Comparison of ENCODE assay signal across 19 cellular contexts in the genomic region with DNA sequence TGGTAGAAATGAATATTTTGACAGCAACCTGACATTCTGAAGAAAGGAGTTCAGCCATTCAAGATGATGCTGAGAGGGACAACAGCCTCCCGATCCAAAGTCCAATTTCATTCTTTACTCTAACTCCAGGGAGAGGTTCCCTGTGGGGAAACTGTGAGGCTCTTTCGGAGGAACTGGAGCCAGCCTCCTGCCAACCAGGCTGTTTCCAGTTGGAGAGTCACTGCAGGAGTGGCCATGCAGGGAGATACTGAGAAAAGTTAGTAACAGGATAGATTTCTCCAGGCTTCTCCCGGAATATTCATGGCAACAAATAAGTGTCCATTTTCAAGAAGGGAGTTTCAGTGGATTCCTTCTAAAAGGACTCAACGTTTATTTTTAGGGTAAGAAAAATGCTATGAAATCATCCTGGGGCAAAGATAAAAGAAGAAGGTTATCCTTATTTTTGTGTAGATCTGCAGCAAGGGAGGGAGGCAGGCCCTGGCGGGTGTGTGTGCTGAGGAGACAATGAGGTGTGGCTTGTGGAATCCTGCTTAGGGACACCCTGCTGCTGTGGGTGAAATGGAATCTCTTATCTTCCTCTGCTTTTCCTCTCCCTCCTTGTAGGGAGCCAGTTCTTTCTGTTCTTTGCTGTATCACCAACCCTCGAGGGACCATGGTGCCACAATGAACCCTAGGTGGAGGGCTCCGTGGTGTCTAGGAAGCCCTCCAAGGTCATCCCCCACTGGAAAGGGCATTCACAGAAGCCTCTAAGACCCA. TPM values are rescaled to one million over a fixed set of nuclear protein-coding genes. Genes with fewer than 3 reads are reported as not detected.
DNase-seq lines count a peak whose midpoint lies in the region; ATAC-seq and TF ChIP-seq lines count a peak whose summit lies in the region.
"Had no signal": no experiment of that assay in that cellular context is flagged by ENCODE, and none has a peak within 500 bp of the region (broad histone marks: within the 10 kb centered on the region; RNA-seq: fewer than 3 reads in every experiment).

No MANE protein-coding gene starts in this region.

- H3K36me3 ChIP-seq in GM23338 (ENCODE audit: insufficient read depth) (no peaks in the 10 kb centered on the region), Karpas-422 (ENCODE audit: insufficient read depth, low read length) (0 out of 2 replicates have a peak, but pooled peaks cover 4% of the 10 kb centered on the region)
- H3K36me3 ChIP-seq: BE2C, MG63 had no signal

- H3K4me1 ChIP-seq in GM23338 (ENCODE audit: insufficient read depth) = peaks cover 16% of the 10 kb centered on the region
- H3K4me1 ChIP-seq in Karpas-422 (ENCODE audit: low read length) = peaks cover 64% of the 10 kb centered on the region
- H3K4me1 ChIP-seq: BE2C had no signal

- peaks cover 2% of the 10 kb centered on the region for H3K27me3 Mint-ChIP-seq in GM23338 (ENCODE audit: insufficient read depth, low read depth, poor library complexity)
- H3K27me3 Mint-ChIP-seq in type B pancreatic cell = peaks cover 28% of the 10 kb centered on the region
- H3K27me3 Mint-ChIP-seq in activated CD4-positive, alpha-beta T cell treated with anti-CD3 and anti-CD28 coated beads for 36 hours = peaks cover 8% of the 10 kb centered on the region

- H3K4me1 Mint-ChIP-seq in GM23338 (peaks cover 34% of the 10 kb centered on the region), type B pancreatic cell (ENCODE audit: unreplicated experiment) (no peaks in the 10 kb centered on the region)
- H3K4me1 Mint-ChIP-seq in activated CD4-positive, alpha-beta T cell treated with anti-CD3 and anti-CD28 coated beads for 36 hours = no peaks in the 10 kb centered on the region
- H3K4me1 Mint-ChIP-seq: CD4-positive, alpha-beta memory T cell had no signal

- H3K4me3 ChIP-seq in GM23338 (no peak overlapping the region), Karpas-422 (ENCODE audit: low read length) (no peak overlapping the region)
- H3K4me3 ChIP-seq: MG63 had no signal

- intact Hi-C loops in activated CD4-positive, alpha-beta T cell treated with anti-CD3 and anti-CD28 coated beads for 36 hours (cut with DNase I, micrococcal nuclease) = no loop called here

- H3K27ac ChIP-seq in GM23338 (ENCODE audit: low read depth) = no peak overlapping the region
- H3K27ac ChIP-seq in Karpas-422 (ENCODE audit: low read length) = no peak overlapping the region
- H3K27ac ChIP-seq: RWPE1 had no signal

- H3K27me3 ChIP-seq in GM23338 (ENCODE audit: insufficient read depth) (no peaks in the 10 kb centered on the region), Karpas-422 (ENCODE audit: low read length) (no peaks in the 10 kb centered on the region)
- H3K27me3 ChIP-seq: BE2C, MG63 had no signal

- H3F3A ChIP-seq in GM23338 (replicated peaks; ENCODE audit: low read depth) = no peaks in the 10 kb centered on the region

- CTCF ChIA-PET in activated CD4-positive, alpha-beta T cell treated with anti-CD3 and anti-CD28 coated beads for 36 hours (lab: Charles Lee) = no interaction called here

- H3K36me3 Mint-ChIP-seq in GM23338 (ENCODE audit: low read depth) (peaks cover 3% of the 10 kb centered on the region; the same call in 2 of the 3 replicates), type B pancreatic cell (no peaks in the 10 kb centered on the region)
- H3K36me3 Mint-ChIP-seq in activated CD4-positive, alpha-beta T cell treated with anti-CD3 and anti-CD28 coated beads for 36 hours (ENCODE audit: low read depth) = no peaks in the 10 kb centered on the region
- H3K36me3 Mint-ChIP-seq: CD4-positive, alpha-beta memory T cell had no signal

- H2AFZ ChIP-seq in GM23338 (peak overlapping the region; percentile 60; the same call in 1 of the 2 replicates), Karpas-422 (ENCODE audit: low read length) (no peak overlapping the region)

- no peaks in the 10 kb centered on the region for H4K20me1 ChIP-seq in GM23338 (replicated peaks; ENCODE audit: insufficient read depth)
- H4K20me1 ChIP-seq in Karpas-422 (ENCODE audit: insufficient read depth, low read depth, low read length) = no peaks in the 10 kb centered on the region

- ATAC-seq in GM23338 = peak; percentile 98
- no peak for ATAC-seq in HG03354 (IDR thresholded peaks at IDR 0.05; ENCODE audit: poor library complexity, severe bottlenecking, unreplicated experiment)
- ATAC-seq in activated CD4-positive, alpha-beta T cell treated with anti-CD3 and anti-CD28 coated beads for 36 hours = no peak
- no peak for ATAC-seq in GM21786 (IDR thresholded peaks at IDR 0.05; ENCODE audit: unreplicated experiment)
- ATAC-seq: PC-3 had no signal

- H3K9me2 ChIP-seq in GM23338 (ENCODE audit: insufficient read depth) (no peaks in the 10 kb centered on the region), Karpas-422 (replicated peaks; ENCODE audit: insufficient read depth, low read length) (no peaks in the 10 kb centered on the region)

- H3K4me2 ChIP-seq in GM23338 = peak overlapping the region; percentile 56
- peak overlapping the region; percentile 47 for H3K4me2 ChIP-seq in Karpas-422 (ENCODE audit: low read depth, low read length, poor library complexity, severe bottlenecking)

- H3K9ac ChIP-seq in Karpas-422 (ENCODE audit: low read length) = no peak overlapping the region

- TF ChIP-seq CTCF in GM23338 (conservative IDR thresholded peaks at IDR 0.05; ENCODE audit: low read depth in 2 of 2) (no peak), type B pancreatic cell (conservative IDR thresholded peaks at IDR 0.05) (no peak)

- peak overlapping the region; percentile 85 for H3K27ac Mint-ChIP-seq in GM23338
- H3K27ac Mint-ChIP-seq in type B pancreatic cell = peak overlapping the region; percentile 42
- H3K27ac Mint-ChIP-seq in activated CD4-positive, alpha-beta T cell treated with anti-CD3 and anti-CD28 coated beads for 36 hours = no peak overlapping the region
- H3K27ac Mint-ChIP-seq: CD4-positive, alpha-beta memory T cell had no signal

- H3K79me2 ChIP-seq in GM23338 (replicated peaks; ENCODE audit: insufficient read depth) (no peaks in the 10 kb centered on the region), Karpas-422 (ENCODE audit: low read length) (no peaks in the 10 kb centered on the region)

- no peak overlapping the region for H3K4me3 Mint-ChIP-seq in GM23338
- peak overlapping the region; percentile 0 for H3K4me3 Mint-ChIP-seq in type B pancreatic cell
- no peak overlapping the region for H3K4me3 Mint-ChIP-seq in activated CD4-positive, alpha-beta T cell treated with anti-CD3 and anti-CD28 coated beads for 36 hours
- H3K4me3 Mint-ChIP-seq: CD4-positive, alpha-beta memory T cell had no signal

- H3K9me3 Mint-ChIP-seq in GM23338 (no peaks in the 10 kb centered on the region), type B pancreatic cell (no peaks in the 10 kb centered on the region)
- no peaks in the 10 kb centered on the region for H3K9me3 Mint-ChIP-seq in activated CD4-positive, alpha-beta T cell treated with anti-CD3 and anti-CD28 coated beads for 36 hours (ENCODE audit: low read depth)

- POLR2A ChIA-PET in activated CD4-positive, alpha-beta T cell treated with anti-CD3 and anti-CD28 coated beads for 36 hours (lab: Charles Lee) = no interaction called here

- DNase-seq in GM23338 (ENCODE audit: low spot score) (peak; percentile 40), Karpas-422 (no peak), iPS-NIHi11 (ENCODE audit: low spot score) (peak; percentile 45), type B pancreatic cell (ENCODE audit: extremely low spot score, unreplicated experiment) (no peak)
- DNase-seq in activated CD4-positive, alpha-beta T cell treated with anti-CD3 and anti-CD28 coated beads for 36 hours = no peak
- DNase-seq: BE2C; Calu3; CD4-positive, alpha-beta memory T cell; MG63; NCI-H1092 treated with DMSO at 0.1 percent for 48 hours; NCI-H187; NCI-H446; NCI-H774; PC-3 had no signal

- H3K9me3 ChIP-seq in Karpas-422 (ENCODE audit: low read length) = no peaks in the 10 kb centered on the region
- H3K9me3 ChIP-seq: BE2C, MG63 had no signal

TF ChIP-seq in GM23338, 12 proteins besides CTCF, POLR2A, EP300 and RAD21 (continues in another document):
- TF ChIP-seq, protein P1, sequence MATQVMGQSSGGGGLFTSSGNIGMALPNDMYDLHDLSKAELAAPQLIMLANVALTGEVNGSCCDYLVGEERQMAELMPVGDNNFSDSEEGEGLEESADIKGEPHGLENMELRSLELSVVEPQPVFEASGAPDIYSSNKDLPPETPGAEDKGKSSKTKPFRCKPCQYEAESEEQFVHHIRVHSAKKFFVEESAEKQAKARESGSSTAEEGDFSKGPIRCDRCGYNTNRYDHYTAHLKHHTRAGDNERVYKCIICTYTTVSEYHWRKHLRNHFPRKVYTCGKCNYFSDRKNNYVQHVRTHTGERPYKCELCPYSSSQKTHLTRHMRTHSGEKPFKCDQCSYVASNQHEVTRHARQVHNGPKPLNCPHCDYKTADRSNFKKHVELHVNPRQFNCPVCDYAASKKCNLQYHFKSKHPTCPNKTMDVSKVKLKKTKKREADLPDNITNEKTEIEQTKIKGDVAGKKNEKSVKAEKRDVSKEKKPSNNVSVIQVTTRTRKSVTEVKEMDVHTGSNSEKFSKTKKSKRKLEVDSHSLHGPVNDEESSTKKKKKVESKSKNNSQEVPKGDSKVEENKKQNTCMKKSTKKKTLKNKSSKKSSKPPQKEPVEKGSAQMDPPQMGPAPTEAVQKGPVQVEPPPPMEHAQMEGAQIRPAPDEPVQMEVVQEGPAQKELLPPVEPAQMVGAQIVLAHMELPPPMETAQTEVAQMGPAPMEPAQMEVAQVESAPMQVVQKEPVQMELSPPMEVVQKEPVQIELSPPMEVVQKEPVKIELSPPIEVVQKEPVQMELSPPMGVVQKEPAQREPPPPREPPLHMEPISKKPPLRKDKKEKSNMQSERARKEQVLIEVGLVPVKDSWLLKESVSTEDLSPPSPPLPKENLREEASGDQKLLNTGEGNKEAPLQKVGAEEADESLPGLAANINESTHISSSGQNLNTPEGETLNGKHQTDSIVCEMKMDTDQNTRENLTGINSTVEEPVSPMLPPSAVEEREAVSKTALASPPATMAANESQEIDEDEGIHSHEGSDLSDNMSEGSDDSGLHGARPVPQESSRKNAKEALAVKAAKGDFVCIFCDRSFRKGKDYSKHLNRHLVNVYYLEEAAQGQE (IDR thresholded peaks at IDR 0.05; ENCODE audit: unreplicated experiment) = no peak
- no peak for TF ChIP-seq JUNB (IDR thresholded peaks at IDR 0.05; ENCODE audit: unreplicated experiment)
- TF ChIP-seq POLR2AphosphoS5 (IDR thresholded peaks at IDR 0.05; ENCODE audit: low read depth) = no peak
- no peak for TF ChIP-seq ZNF114 (CRISPR knock-in tag; IDR thresholded peaks at IDR 0.05)
- TF ChIP-seq EZH2phosphoT487 (IDR thresholded peaks at IDR 0.05; ENCODE audit: unreplicated experiment) = no peak

RNA-seq across cellular contexts. Expression of a gene that starts 18.1 kb away (rescaled TPM):
- total RNA-seq in GM23338 (2014; rRNA removed; shearing (Covaris generic)) = 0.78 and 1.9 TPM in 2 replicates
- polyA plus RNA-seq in GM23338 (2016; fragmentation: Nextera tagmentation; extraction: Ambion mirVana) = 0.38 and 0.44 TPM in 2 replicates
- 17.2 and 20.5 TPM in 2 replicates for total RNA-seq in Karpas-422 (2014; rRNA removed; shearing (Covaris generic); ENCODE audit: low replicate concordance)
- 0.81 and 6.1 TPM in 2 replicates for total RNA-seq in type B pancreatic cell (ENCODE audit: low replicate concordance)
- total RNA-seq in activated CD4-positive, alpha-beta T cell treated with anti-CD3 and anti-CD28 coated beads for 36 hours = not detected
- total RNA-seq: CD4-positive, alpha-beta memory T cell; G401; PC-3 had no signal
- polyA plus RNA-seq: AG04450 had no signal

Comparison
In these comparisons a context has a peak if more than half of its experiments do, and no peak if none do; other contexts are left out.
1. DNase-seq: peak in GM23338 (single experiment) and iPS-NIHi11 (single experiment); none in Karpas-422 (single experiment), type B pancreatic cell (single experiment) and activated CD4-positive, alpha-beta T cell treated with anti-CD3 and anti-CD28 coated beads for 36 hours (single experiment).